Comparison of ENCODE assay signal across 33 cellular contexts in genomic region chr1:21950734-21951575, GRCh38. TPM values are rescaled to one million over a fixed set of nuclear protein-coding genes. Genes with fewer than 3 reads are reported as not detected.
"Had no signal": no experiment of that assay in that cellular context is flagged by ENCODE, and none has a peak within 500 bp of the region (broad histone marks: within the 10 kb centered on the region; RNA-seq: fewer than 3 reads in every experiment).

No MANE protein-coding gene starts in this region.

- H3K27ac ChIP-seq: ascending aorta, body of pancreas, RWPE1 had no signal

- FAIRE-seq: TTC549 had no signal

- H3K4me3 ChIP-seq: ascending aorta, body of pancreas had no signal

- ATAC-seq: activated CD8-positive, alpha-beta memory T cell treated with anti-CD3 and anti-CD28 coated beads, Interleukin-2, amount 10 ng/mL, durations not matched to agents 7 days and 5 days; activated naive CD4-positive, alpha-beta T cell treated with anti-CD3 and anti-CD28 coated beads, Interleukin-2, amount 50 U/mL, for 72 hours; activated naive CD8-positive, alpha-beta T cell treated with anti-CD3 and anti-CD28 coated beads, Interleukin-2, amount 50 U/mL, for 24 hours; body of pancreas; T-cell had no signal

- H3K27me3 ChIP-seq: ascending aorta, body of pancreas had no signal

- H3K36me3 ChIP-seq: ascending aorta had no signal

- H3K9me3 ChIP-seq: ascending aorta, body of pancreas had no signal

- DNase-seq: activated B cell treated with CpG ODN at 0.5 μM for 24 hours; activated CD4-positive, alpha-beta T cell treated with anti-CD3 and anti-CD28 coated beads for 1 hour; activated CD4-positive, alpha-beta T cell treated with anti-CD3 and anti-CD28 coated beads, Interleukin-2, amount 10 ng/mL, durations not matched to agents 24 days and 14 days; activated CD4-positive, alpha-beta T cell treated with anti-CD3 and anti-CD28 coated beads, Interleukin-2, amount 50 U/mL, for 48 hours; activated CD8-positive, alpha-beta memory T cell treated with anti-CD3 and anti-CD28 coated beads, Interleukin-2, amount 10 ng/mL, durations not matched to agents 7 days and 5 days; activated effector memory CD4-positive, alpha-beta T cell treated with Interleukin-2 at 50 U/mL for 16 hours; activated naive CD4-positive, alpha-beta T cell; activated naive CD8-positive, alpha-beta T cell treated with anti-CD3 and anti-CD28 coated beads, Interleukin-2, amount 50 U/mL, for 24 hours; activated T-cell treated with anti-CD3 and anti-CD28 coated beads, Interleukin-2, amount 50 U/mL, for 24 hours; amniotic stem cell; body of pancreas; KG1; MV-4-11; NCI-H1092 treated with DMSO at 0.1 percent for 48 hours; NCI-H1436; NCI-H1694 treated with DMSO at 0.1 percent for 48 hours; NCI-H2029 treated with DMSO at 0.1 percent for 48 hours; NCI-H345; NCI-H510A; NCI-H526 treated with DMSO at 0.1 percent for 48 hours; NCI-H82; SHP77; T-cell; T-helper 2 cell; T1000 had no signal

RNA-seq across cellular contexts. Expression of gene CELA3B, which starts 25.9 kb away (rescaled TPM):
- total RNA-seq: activated B cell treated with CpG ODN at 0.5 μM for 24 hours; activated CD4-positive, alpha-beta T cell treated with anti-CD3 and anti-CD28 coated beads, Interleukin-2, amount 10 ng/mL, durations not matched to agents 24 days and 14 days; activated CD8-positive, alpha-beta memory T cell treated with anti-CD3 and anti-CD28 coated beads, Interleukin-2, amount 10 ng/mL, durations not matched to agents 7 days and 5 days; activated naive CD4-positive, alpha-beta T cell treated with anti-CD3 and anti-CD28 coated beads, Interleukin-2, amount 50 U/mL, for 72 hours; activated T-helper 1 cell treated with anti-CD3 and anti-CD28 coated beads, Interleukin-12 subunit alpha, Interleukin-12 subunit beta, Interleukin-2, Interleukin-4 antibody, amounts not matched to agents 30 ng/mL and 10 ng/mL and 1 ng/mL, durations not matched to agents 14 hours and 24 hours and 36 hours; ascending aorta; MCF 10A; OCI-LY7 had no signal
- polyA plus RNA-seq: IgD-negative memory B cell had no signal

RNA-seq across cellular contexts. Expression of gene CELA3A, which starts 50.5 kb away (rescaled TPM):
- total RNA-seq: activated B cell treated with CpG ODN at 0.5 μM for 24 hours; activated CD4-positive, alpha-beta T cell treated with anti-CD3 and anti-CD28 coated beads, Interleukin-2, amount 10 ng/mL, durations not matched to agents 24 days and 14 days; activated CD8-positive, alpha-beta memory T cell treated with anti-CD3 and anti-CD28 coated beads, Interleukin-2, amount 10 ng/mL, durations not matched to agents 7 days and 5 days; activated naive CD4-positive, alpha-beta T cell treated with anti-CD3 and anti-CD28 coated beads, Interleukin-2, amount 50 U/mL, for 72 hours; activated T-helper 1 cell treated with anti-CD3 and anti-CD28 coated beads, Interleukin-12 subunit alpha, Interleukin-12 subunit beta, Interleukin-2, Interleukin-4 antibody, amounts not matched to agents 30 ng/mL and 10 ng/mL and 1 ng/mL, durations not matched to agents 14 hours and 24 hours and 36 hours; ascending aorta; MCF 10A; OCI-LY7 had no signal
- polyA plus RNA-seq: IgD-negative memory B cell had no signal
